ENCODE assay signal across 13 cellular contexts in the genomic region with DNA sequence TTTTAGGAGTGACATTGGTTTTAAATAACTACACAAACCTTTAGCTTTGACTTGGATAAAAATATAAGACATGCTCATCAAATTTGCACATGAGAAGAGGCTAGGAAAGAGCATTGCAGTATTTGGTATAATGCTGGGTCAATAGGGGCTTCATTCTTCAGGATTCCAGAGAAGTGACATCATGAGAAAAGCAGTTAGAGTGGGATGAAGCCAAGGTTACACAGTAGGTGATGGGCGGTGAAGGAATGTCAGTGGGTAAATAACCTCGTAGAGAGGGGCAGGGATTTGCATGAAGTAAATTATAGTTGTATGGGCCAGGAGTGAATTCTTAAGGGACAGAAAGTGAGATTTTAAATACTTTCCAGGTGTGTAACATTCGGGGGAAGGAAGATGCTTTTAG.
DNase-seq lines count a peak whose midpoint lies in the region; ATAC-seq and TF ChIP-seq lines count a peak whose summit lies in the region.
"Had no signal": no experiment of that assay in that cellular context is flagged by ENCODE, and none has a peak within 500 bp of the region (broad histone marks: within the 10 kb centered on the region; RNA-seq: fewer than 3 reads in every experiment).

No MANE protein-coding gene starts in this region.

- H3K27me3 ChIP-seq in PC-3 (ENCODE audit: low read length) (no peaks in the 10 kb centered on the region), neuronal stem cell (ENCODE audit: control insufficient read depth in 3 of 3, insufficient read depth in 3 of 3, low read depth in 1 of 3, low read length in 3 of 3) (no peaks in the 10 kb centered on the region)
- H3K27me3 ChIP-seq: heart right ventricle, tibial artery had no signal

- TF ChIP-seq CTCF in PC-3 (conservative IDR thresholded peaks at IDR 0.05; ENCODE audit: low read depth, low read length) (no peak), mucosa of descending colon (IDR thresholded peaks at IDR 0.05) (no peak)

- no peak overlapping the region for H3K18ac ChIP-seq in neuronal stem cell (ENCODE audit: low read length)

- H3K9ac ChIP-seq in PC-3 (ENCODE audit: low read length) (no peak overlapping the region), neuronal stem cell (ENCODE audit: low read depth, low read length, poor library complexity) (no peak overlapping the region)
- H3K9ac ChIP-seq: parathyroid adenoma had no signal

- intact Hi-C loops in PC-3 (cut with micrococcal nuclease), result no loop called here
- intact Hi-C loops in mucosa of descending colon (cut with DNase I, micrococcal nuclease), result no loop called here
- intact Hi-C loops in left colon (cut with DNase I, micrococcal nuclease), result no loop called here

- H4K20me1 ChIP-seq in PC-3 (ENCODE audit: low read length), result no peaks in the 10 kb centered on the region

- CTCF ChIA-PET in PC-3 (lab: Charles Lee), result no interaction called here

- H3K4ac ChIP-seq in neuronal stem cell (ENCODE audit: low read length), result no peak overlapping the region

- H2AFZ ChIP-seq in PC-3 (ENCODE audit: low read length), result no peak overlapping the region
- peak overlapping the region; percentile 24 for H2AFZ ChIP-seq in neuronal stem cell (ENCODE audit: low read length)
- H2AFZ ChIP-seq: parathyroid adenoma had no signal

- no peak overlapping the region for H4K8ac ChIP-seq in neuronal stem cell (ENCODE audit: low read depth, low read length)

- H3K14ac ChIP-seq in neuronal stem cell (ENCODE audit: low read length), result no peak overlapping the region

- no peak overlapping the region for H3K23ac ChIP-seq in neuronal stem cell (ENCODE audit: low read depth, low read length, poor library complexity)

- no TSS peak for BruUV-seq in PC-3 (replicated peaks; lab: Mats Ljungman, UMichigan)

- H3K27ac ChIP-seq in PC-3 (ENCODE audit: low read length) (no peak overlapping the region), neuronal stem cell (replicated peaks; ENCODE audit: low read length) (no peak overlapping the region)
- H3K27ac ChIP-seq: heart right ventricle, parathyroid adenoma had no signal

- H2BK5ac ChIP-seq in neuronal stem cell (ENCODE audit: low read length), result no peak overlapping the region

- POLR2A ChIA-PET in PC-3 (lab: Charles Lee; ENCODE audit: unreplicated experiment), result no interaction called here

- peaks cover 7% of the 10 kb centered on the region for H3K4me1 ChIP-seq in PC-3 (ENCODE audit: insufficient read depth, low read length)
- H3K4me1 ChIP-seq in neuronal stem cell (ENCODE audit: control insufficient read depth in 2 of 2, insufficient read depth in 1 of 2, low read depth in 1 of 2, low read length in 2 of 2), result peaks cover 5 to 36% of the 10 kb centered on the region in 2 donors
- H3K4me1 ChIP-seq in mucosa of descending colon (ENCODE audit: low read depth), result no peaks in the 10 kb centered on the region
- H3K4me1 ChIP-seq: parathyroid adenoma had no signal

- H3K4me2 ChIP-seq in PC-3 (ENCODE audit: low read length), result 0 out of 2 replicates have a peak overlapping the region, but pooled peaks have one; percentile 15
- H3K4me2 ChIP-seq in neuronal stem cell (ENCODE audit: insufficient read depth, low read length, poor library complexity, severe bottlenecking), result no peak overlapping the region

- ATAC-seq in PC-3 (no peak; the same call in 1 of the 2 replicates), mucosa of descending colon (no peak), left colon (no peak), GM21529 (IDR thresholded peaks at IDR 0.05; ENCODE audit: unreplicated experiment) (no peak)

- no peaks in the 10 kb centered on the region for H3K9me2 ChIP-seq in PC-3 (replicated peaks; ENCODE audit: low read length)

- WGBS in neuronal stem cell (ENCODE audit: extremely low coverage in 2 of 2, insufficient read length in 2 of 2, insufficient replicate concordance in 1 of 2), 2 donors, result no CpG with 5 or more reads among the region's 3 CpGs

- H2BK12ac ChIP-seq in neuronal stem cell (ENCODE audit: low read length), result no peak overlapping the region

- H3K36me3 ChIP-seq in PC-3 (ENCODE audit: low read depth, low read length) (no peaks in the 10 kb centered on the region), neuronal stem cell (replicated peaks in 1 of 2; ENCODE audit: control insufficient read depth in 2 of 2, insufficient read depth in 2 of 2, low read length in 2 of 2) (no peaks in the 10 kb centered on the region), mucosa of descending colon (ENCODE audit: low read depth) (no peaks in the 10 kb centered on the region)
- H3K36me3 ChIP-seq: heart right ventricle, tibial artery had no signal

- no peak overlapping the region for H3K4me3 ChIP-seq in PC-3 (ENCODE audit: low read length)
- no peak overlapping the region for H3K4me3 ChIP-seq in neuronal stem cell (ENCODE audit: low read length in 2 of 2)
- no peak overlapping the region for H3K4me3 ChIP-seq in mucosa of descending colon
- H3K4me3 ChIP-seq: heart right ventricle, tibial artery had no signal

- H2BK15ac ChIP-seq in neuronal stem cell (ENCODE audit: low read length), result no peak overlapping the region

- H4K91ac ChIP-seq in neuronal stem cell (ENCODE audit: low read depth, low read length, poor library complexity), result no peak overlapping the region

- DNase-seq in ELR (ENCODE audit: low read depth) (peak; percentile 79), PC-3 (peak; percentile 48), fibroblast of peridontal ligament (ENCODE audit: extremely low read depth) (peak; percentile 45), neuronal stem cell (ENCODE audit: low spot score) (peak; percentile 24), mucosa of descending colon (no peak), left colon (no peak)
- DNase-seq in activated CD4-positive, CD25-positive, alpha-beta regulatory T cell (lab: John Stamatoyannopoulos, UW), result no peak
- DNase-seq: activated T-cell treated with anti-CD3 and anti-CD28 coated beads, Interleukin-2, amount 50 U/mL, for 48 hours; heart right ventricle; NCI-H1417 treated with DMSO at 0.1 percent for 48 hours; tibial artery had no signal

- H3F3A ChIP-seq in PC-3 (ENCODE audit: low read length, unreplicated experiment), result no peaks in the 10 kb centered on the region

- no peak overlapping the region for H2AK5ac ChIP-seq in neuronal stem cell (ENCODE audit: low read depth, low read length)

- H2BK120ac ChIP-seq in neuronal stem cell (ENCODE audit: low read depth, low read length), result no peak overlapping the region

- H3K9me3 ChIP-seq in PC-3 (ENCODE audit: low read length), result no peaks in the 10 kb centered on the region
- no peaks in the 10 kb centered on the region for H3K9me3 ChIP-seq in neuronal stem cell (replicated peaks in 1 of 2; ENCODE audit: control insufficient read depth in 2 of 2, insufficient read depth in 1 of 2, low read depth in 1 of 2, low read length in 2 of 2)
- H3K9me3 ChIP-seq in mucosa of descending colon, result no peaks in the 10 kb centered on the region
- H3K9me3 ChIP-seq: heart right ventricle, tibial artery had no signal

- no peaks in the 10 kb centered on the region for H3K79me2 ChIP-seq in PC-3 (ENCODE audit: low read length)
- H3K79me2 ChIP-seq: parathyroid adenoma had no signal

- no peaks in the 10 kb centered on the region for H3K79me1 ChIP-seq in neuronal stem cell (ENCODE audit: low read depth, low read length)

Comparison
In these comparisons a context has a peak if more than half of its experiments do, and no peak if none do; other contexts are left out.
1. DNase-seq: peak in ELR (single experiment), PC-3 (single experiment), fibroblast of peridontal ligament (single experiment) and neuronal stem cell (single experiment); none in mucosa of descending colon (0 of 3), activated CD4-positive, CD25-positive, alpha-beta regulatory T cell (0 of 4) and left colon (0 of 2).